ENCODE assay signal across 1 cellular context in genomic region chr6:27816906-27817305, GRCh38.
TF ChIP-seq lines count a peak whose summit lies in the region.

No MANE protein-coding gene starts in this region.

TF ChIP-seq in GM12878, 131 proteins besides CTCF, POLR2A, EP300 and RAD21:
- TF ChIP-seq BRCA1 (IDR thresholded peaks at IDR 0.05; ENCODE audit: low read depth, low read length) (no peak), TCF12 (IDR thresholded peaks at IDR 0.05; ENCODE audit: low read depth, low read length) (no peak), STAT3 (IDR thresholded peaks at IDR 0.05; ENCODE audit: low read depth, low read length) (no peak), CBFB (IDR thresholded peaks at IDR 0.05; ENCODE audit: low read depth) (no peak)
